ENCODE assay signal across 8 cellular contexts in genomic region chr6:31794866-31795615, GRCh38. TPM values are rescaled to one million over a fixed set of nuclear protein-coding genes. Genes with fewer than 3 reads are reported as not detected.
DNase-seq lines count a peak whose midpoint lies in the region; ATAC-seq and TF ChIP-seq lines count a peak whose summit lies in the region.

No MANE protein-coding gene starts in this region.

- no peak for TF ChIP-seq CTCF in AG10803 (conservative IDR thresholded peaks at IDR 0.05; ENCODE audit: low read length)
- TF ChIP-seq CTCF in LNCaP clone FGC (IDR thresholded peaks at IDR 0.05; ENCODE audit: control insufficient read depth, extremely low read depth, insufficient read depth): no peak
- TF ChIP-seq CTCF in brain (conservative IDR thresholded peaks at IDR 0.05): no peak

- H3K9me3 Mint-ChIP-seq in brain: peaks cover 0 to 3% (median 0%) of the 10 kb centered on the region in 5 experiments

- intact Hi-C loops in left colon (cut with DNase I, micrococcal nuclease): no loop called here

- H3K4me3 Mint-ChIP-seq in brain: peak overlapping the region; percentile 90 to 98 (median 95)

- H3K27me3 Mint-ChIP-seq in brain: peaks cover 2% of the 10 kb centered on the region

- DNase-seq in AG10803 (ENCODE audit: low read depth): no peak
- no peak for DNase-seq in LNCaP clone FGC (ENCODE audit: low read depth)
- DNase-seq in left colon: no peak
- peak; percentile 37 for DNase-seq in superior temporal gyrus (ENCODE audit: extremely low spot score)
- no peak for DNase-seq in epidermal melanocyte (ENCODE audit: insufficient read length, low spot score)

- ATAC-seq in GM19351 (IDR thresholded peaks at IDR 0.05; ENCODE audit: unreplicated experiment): peak; percentile 31
- ATAC-seq in left colon: peak; percentile 26
- no peak for ATAC-seq in GM21526 (IDR thresholded peaks at IDR 0.05; ENCODE audit: low FRiP score, unreplicated experiment)

- H3K4me1 Mint-ChIP-seq in brain: peaks cover 35% of the 10 kb centered on the region

- peaks cover 32% of the 10 kb centered on the region for H3K36me3 Mint-ChIP-seq in brain

- H3K4me3 ChIP-seq in AG10803 (ENCODE audit: low read length) (peak overlapping the region; percentile 93), LNCaP clone FGC (ENCODE audit: low read depth, low read length) (peak overlapping the region; percentile 99)

- H3K27ac Mint-ChIP-seq in brain: peak overlapping the region; percentile 99 to 100 (median 100)

RNA-seq across cellular contexts. Expression of gene VARS1, which starts 0.5 kb away (rescaled TPM):
- polyA plus RNA-seq in brain (ENCODE audit: insufficient read depth, low read depth, low replicate concordance): 82.5 TPM
- total RNA-seq in left colon: 10 to 100 TPM; 35.3 to 58.1 TPM

RNA-seq across cellular contexts. Expression of gene LSM2, which starts 11.7 kb away (rescaled TPM):
- polyA plus RNA-seq in brain (ENCODE audit: insufficient read depth, low read depth, low replicate concordance): 166 TPM
- 10 to 100 TPM; 33.0 to 33.5 TPM for total RNA-seq in left colon

RNA-seq across cellular contexts. Expression of gene VWA7, which starts 17.9 kb away (rescaled TPM):
- polyA plus RNA-seq in brain (ENCODE audit: insufficient read depth, low read depth, low replicate concordance): 8.1 TPM
- total RNA-seq in left colon: 10 to 100 TPM; 11.4 to 11.8 TPM

RNA-seq across cellular contexts. Expression of gene HSPA1L, which starts 20.0 kb away (rescaled TPM):
- 7.6 TPM for polyA plus RNA-seq in brain (ENCODE audit: insufficient read depth, low read depth, low replicate concordance)
- 1 to 10 TPM in 1 of 2 donors, under 1 TPM in 1; 0.89 to 1.1 TPM for total RNA-seq in left colon

RNA-seq across cellular contexts. Expression of gene HSPA1A, which starts 20.3 kb away (rescaled TPM):
- polyA plus RNA-seq in brain (ENCODE audit: insufficient read depth, low read depth, low replicate concordance): 286 TPM
- 100 to 1,000 TPM; 124 to 136 TPM for total RNA-seq in left colon
